Comparison of ENCODE assay signal across 1 cellular context in the genomic region with DNA sequence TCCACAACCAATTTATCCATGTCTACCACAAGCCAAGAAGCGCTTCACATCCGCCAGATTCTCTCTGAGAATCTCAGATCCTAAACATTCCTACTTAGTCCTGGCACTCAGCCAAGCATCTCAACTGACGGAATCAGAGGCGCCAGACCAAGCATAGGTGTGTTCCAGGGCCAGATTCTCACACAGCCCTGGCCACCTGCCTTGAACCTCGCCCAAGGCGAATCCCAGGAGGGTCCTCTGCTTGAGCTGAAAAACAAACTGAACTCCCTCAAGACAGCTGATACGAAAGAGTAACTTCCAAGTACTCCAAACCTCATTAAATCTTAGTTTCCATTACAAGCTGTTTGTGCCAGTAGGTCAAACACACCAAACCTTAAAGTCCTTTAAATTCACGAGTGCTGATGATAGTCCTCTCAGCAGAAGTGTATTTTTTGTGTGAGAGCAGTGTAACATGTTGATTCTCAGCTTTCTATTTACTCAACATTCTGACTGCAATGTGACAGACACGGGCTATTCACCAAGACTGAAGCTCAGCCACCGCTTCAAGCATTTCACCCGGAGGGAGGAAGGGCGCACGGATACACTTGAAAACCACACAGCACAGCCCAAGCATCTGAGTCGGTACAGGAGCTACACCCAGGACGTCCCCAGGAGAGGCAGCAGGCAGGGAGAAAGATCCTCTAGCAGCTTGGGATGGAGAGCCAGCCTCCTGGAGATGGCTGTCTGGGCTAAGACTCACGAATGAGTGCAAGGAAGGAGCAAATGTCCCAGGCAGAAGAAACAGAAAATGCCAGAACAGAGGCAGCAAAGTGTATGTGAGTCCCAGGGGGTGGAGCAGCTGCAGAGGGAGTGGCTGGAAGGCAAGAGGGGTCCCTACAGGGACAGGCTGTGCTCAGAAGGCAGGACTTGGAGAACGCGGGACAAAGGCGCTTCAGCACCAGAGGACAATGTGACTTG.
TF ChIP-seq lines count a peak whose summit lies in the region.

No MANE protein-coding gene starts in this region.

TF ChIP-seq in HEK293, 187 proteins besides CTCF, POLR2A, EP300 and RAD21 (continued from another document and continues in another):
- TF ChIP-seq ELK4 (IDR thresholded peaks at IDR 0.05; ENCODE audit: borderline replicate concordance, low read depth, low read length), result no peak
- TF ChIP-seq ZNF18 (tag by site-specific recombination; IDR thresholded peaks at IDR 0.05), result 0 out of 2 replicates have a peak, but pooled peaks have one; percentile 23
- no peak for TF ChIP-seq ZSCAN4 (tag by site-specific recombination; IDR thresholded peaks at IDR 0.05)
- TF ChIP-seq PRDM2 (tag by site-specific recombination; IDR thresholded peaks at IDR 0.05; ENCODE audit: borderline replicate concordance), result no peak
- TF ChIP-seq OSR2 (tag by site-specific recombination; IDR thresholded peaks at IDR 0.05), result no peak
- no peak for TF ChIP-seq ZNF311 (tag by site-specific recombination; IDR thresholded peaks at IDR 0.05; ENCODE audit: borderline replicate concordance)
- no peak for TF ChIP-seq MZF1 (tag by site-specific recombination; IDR thresholded peaks at IDR 0.05; ENCODE audit: borderline replicate concordance)
- no peak for TF ChIP-seq GLI2 (tag by site-specific recombination; IDR thresholded peaks at IDR 0.05; ENCODE audit: borderline replicate concordance, low read depth)
- TF ChIP-seq GLIS1 (tag by site-specific recombination; IDR thresholded peaks at IDR 0.05), result peak; percentile 59
- TF ChIP-seq ZNF623 (tag by site-specific recombination; IDR thresholded peaks at IDR 0.05), result no peak
- TF ChIP-seq KLF8 (tag by site-specific recombination; IDR thresholded peaks at IDR 0.05), result no peak
- TF ChIP-seq KLF7 (tag by site-specific recombination; IDR thresholded peaks at IDR 0.05; ENCODE audit: borderline replicate concordance), result no peak
- 0 out of 2 replicates have a peak, but pooled peaks have one; percentile 8 for TF ChIP-seq ZBTB20 (tag by site-specific recombination; IDR thresholded peaks at IDR 0.05)
- TF ChIP-seq ZNF248 (tag by site-specific recombination; IDR thresholded peaks at IDR 0.05), result no peak
- no peak for TF ChIP-seq ZNF777 (tag by site-specific recombination; IDR thresholded peaks at IDR 0.05; ENCODE audit: borderline replicate concordance)
- peak; percentile 41 for TF ChIP-seq WT1 (tag by site-specific recombination; IDR thresholded peaks at IDR 0.05)
- TF ChIP-seq ZNF24 (tag by site-specific recombination; IDR thresholded peaks at IDR 0.05), result no peak
- no peak for TF ChIP-seq ZNF354C (tag by site-specific recombination; IDR thresholded peaks at IDR 0.05; ENCODE audit: borderline replicate concordance, low read depth)
- TF ChIP-seq ZNF768 (tag by site-specific recombination; IDR thresholded peaks at IDR 0.05), result no peak; the same call in 1 of the 2 replicates
- peak; percentile 94 for TF ChIP-seq ZNF600 (tag by site-specific recombination; IDR thresholded peaks at IDR 0.05)
- TF ChIP-seq ZNF138 (tag by site-specific recombination; IDR thresholded peaks at IDR 0.05; ENCODE audit: borderline replicate concordance), result no peak
- TF ChIP-seq ZNF146 (tag by site-specific recombination; IDR thresholded peaks at IDR 0.05), result no peak
- TF ChIP-seq ZNF791 (tag by site-specific recombination; IDR thresholded peaks at IDR 0.05), result no peak
- TF ChIP-seq, protein P1, sequence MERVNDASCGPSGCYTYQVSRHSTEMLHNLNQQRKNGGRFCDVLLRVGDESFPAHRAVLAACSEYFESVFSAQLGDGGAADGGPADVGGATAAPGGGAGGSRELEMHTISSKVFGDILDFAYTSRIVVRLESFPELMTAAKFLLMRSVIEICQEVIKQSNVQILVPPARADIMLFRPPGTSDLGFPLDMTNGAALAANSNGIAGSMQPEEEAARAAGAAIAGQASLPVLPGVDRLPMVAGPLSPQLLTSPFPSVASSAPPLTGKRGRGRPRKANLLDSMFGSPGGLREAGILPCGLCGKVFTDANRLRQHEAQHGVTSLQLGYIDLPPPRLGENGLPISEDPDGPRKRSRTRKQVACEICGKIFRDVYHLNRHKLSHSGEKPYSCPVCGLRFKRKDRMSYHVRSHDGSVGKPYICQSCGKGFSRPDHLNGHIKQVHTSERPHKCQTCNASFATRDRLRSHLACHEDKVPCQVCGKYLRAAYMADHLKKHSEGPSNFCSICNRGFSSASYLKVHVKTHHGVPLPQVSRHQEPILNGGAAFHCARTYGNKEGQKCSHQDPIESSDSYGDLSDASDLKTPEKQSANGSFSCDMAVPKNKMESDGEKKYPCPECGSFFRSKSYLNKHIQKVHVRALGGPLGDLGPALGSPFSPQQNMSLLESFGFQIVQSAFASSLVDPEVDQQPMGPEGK (tag by site-specific recombination; IDR thresholded peaks at IDR 0.05), result 0 out of 2 replicates have a peak, but pooled peaks have one; percentile 8
- no peak for TF ChIP-seq ZNF23 (tag by site-specific recombination; IDR thresholded peaks at IDR 0.05; ENCODE audit: borderline replicate concordance)
- 0 out of 2 replicates have a peak, but pooled peaks have one; percentile 11 for TF ChIP-seq ZNF366 (tag by site-specific recombination; conservative IDR thresholded peaks at IDR 0.05)
- no peak for TF ChIP-seq ZNF391 (tag by site-specific recombination; IDR thresholded peaks at IDR 0.05; ENCODE audit: borderline replicate concordance, low read depth)
- TF ChIP-seq ZNF157 (tag by site-specific recombination; IDR thresholded peaks at IDR 0.05), result no peak
- no peak for TF ChIP-seq REST (tag by site-specific recombination; IDR thresholded peaks at IDR 0.05)
- TF ChIP-seq ZNF621 (tag by site-specific recombination; IDR thresholded peaks at IDR 0.05), result no peak
- TF ChIP-seq SCRT2 (tag by site-specific recombination; IDR thresholded peaks at IDR 0.05), result peak; percentile 61
- TF ChIP-seq ZNF561 (tag by site-specific recombination; IDR thresholded peaks at IDR 0.05; ENCODE audit: borderline replicate concordance), result no peak
- TF ChIP-seq, protein P2, sequence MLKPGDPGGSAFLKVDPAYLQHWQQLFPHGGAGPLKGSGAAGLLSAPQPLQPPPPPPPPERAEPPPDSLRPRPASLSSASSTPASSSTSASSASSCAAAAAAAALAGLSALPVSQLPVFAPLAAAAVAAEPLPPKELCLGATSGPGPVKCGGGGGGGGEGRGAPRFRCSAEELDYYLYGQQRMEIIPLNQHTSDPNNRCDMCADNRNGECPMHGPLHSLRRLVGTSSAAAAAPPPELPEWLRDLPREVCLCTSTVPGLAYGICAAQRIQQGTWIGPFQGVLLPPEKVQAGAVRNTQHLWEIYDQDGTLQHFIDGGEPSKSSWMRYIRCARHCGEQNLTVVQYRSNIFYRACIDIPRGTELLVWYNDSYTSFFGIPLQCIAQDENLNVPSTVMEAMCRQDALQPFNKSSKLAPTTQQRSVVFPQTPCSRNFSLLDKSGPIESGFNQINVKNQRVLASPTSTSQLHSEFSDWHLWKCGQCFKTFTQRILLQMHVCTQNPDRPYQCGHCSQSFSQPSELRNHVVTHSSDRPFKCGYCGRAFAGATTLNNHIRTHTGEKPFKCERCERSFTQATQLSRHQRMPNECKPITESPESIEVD (tag by site-specific recombination; IDR thresholded peaks at IDR 0.05), result peak; percentile 70
- no peak for TF ChIP-seq ZNF175 (tag by site-specific recombination; IDR thresholded peaks at IDR 0.05)
- no peak for TF ChIP-seq ZNF223 (tag by site-specific recombination; IDR thresholded peaks at IDR 0.05)
- no peak for TF ChIP-seq ZNF513 (tag by site-specific recombination; IDR thresholded peaks at IDR 0.05)
